ENCODE assay signal across 19 cellular contexts in the genomic region with DNA sequence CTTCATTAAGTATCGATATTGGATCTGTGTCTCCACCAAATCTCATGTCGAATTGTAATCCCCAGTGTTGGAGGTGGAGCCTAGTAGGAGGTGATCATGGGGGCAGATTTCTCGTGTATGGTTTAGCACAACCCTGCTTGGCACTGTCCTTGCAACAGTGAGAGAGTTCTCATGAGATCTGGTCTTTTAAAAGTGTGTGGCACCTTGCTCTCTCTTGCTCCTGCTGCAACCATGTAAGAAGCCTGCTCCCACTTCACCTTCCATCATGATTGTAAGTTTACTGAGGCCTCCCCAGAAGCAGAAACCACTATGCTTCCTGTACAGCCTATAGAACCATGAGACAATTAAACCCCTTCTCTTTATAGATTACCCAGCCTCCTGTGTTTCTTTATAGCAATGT.
"Had no signal": no experiment of that assay in that cellular context is flagged by ENCODE, and none has a peak within 500 bp of the region (broad histone marks: within the 10 kb centered on the region; RNA-seq: fewer than 3 reads in every experiment).

No MANE protein-coding gene starts in this region.

- H3K27ac ChIP-seq: coronary artery, dorsolateral prefrontal cortex, esophagus squamous epithelium, gastrocnemius medialis, heart right ventricle, left lung, lower lobe of right lung had no signal

- H3K27me3 ChIP-seq: gastrocnemius medialis had no signal

- H3K4me3 ChIP-seq: coronary artery, dorsolateral prefrontal cortex, esophagus squamous epithelium, gastrocnemius medialis, heart right ventricle, left lung, lower lobe of right lung had no signal

- ATAC-seq: gastrocnemius medialis, heart right ventricle, left cardiac atrium, left lung, left ventricle myocardium superior, lower lobe of right lung had no signal

- H3K36me3 ChIP-seq: esophagus squamous epithelium, gastrocnemius medialis, heart right ventricle, left lung, lower lobe of right lung had no signal

- DNase-seq: dermis blood vessel endothelial cell; dorsolateral prefrontal cortex; effector CD4-positive, alpha-beta T cell; effector memory CD4-positive, alpha-beta T cell; esophagus squamous epithelium; foreskin fibroblast; foreskin melanocyte; gastrocnemius medialis; glutamatergic neuron; head of caudate nucleus; heart right ventricle; hippocampal formation; left cardiac atrium; left lung; left ventricle myocardium superior; lower lobe of right lung; mesenchymal stem cell; midbrain had no signal

- H3K9me3 ChIP-seq: gastrocnemius medialis, lower lobe of right lung had no signal

- H3K4me1 ChIP-seq: esophagus squamous epithelium, gastrocnemius medialis, heart right ventricle, left lung, lower lobe of right lung had no signal
